ENCODE assay signal across 1 cellular context in the genomic region with DNA sequence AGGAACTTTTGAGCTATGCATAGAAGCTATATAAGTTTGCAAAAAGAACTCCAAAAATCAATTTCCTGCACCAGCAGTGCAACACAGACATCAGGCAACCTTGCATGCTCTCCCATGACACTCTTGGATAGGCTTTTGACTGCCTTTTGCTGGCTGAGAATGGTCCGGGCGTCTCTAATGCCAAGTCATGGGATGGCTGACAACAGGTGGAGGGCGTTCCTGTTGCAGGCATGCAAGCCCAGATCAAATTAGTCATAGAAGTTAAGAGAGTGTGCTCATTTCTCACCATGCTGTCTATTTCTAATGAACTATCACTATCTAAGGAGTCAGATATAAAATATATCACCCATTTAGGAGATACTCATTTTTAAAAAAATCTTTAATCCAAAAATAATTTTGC.
TF ChIP-seq lines count a peak whose summit lies in the region.

No MANE protein-coding gene starts in this region.

TF ChIP-seq in GM23338, 12 proteins besides CTCF, POLR2A, EP300 and RAD21:
- TF ChIP-seq, protein P1, sequence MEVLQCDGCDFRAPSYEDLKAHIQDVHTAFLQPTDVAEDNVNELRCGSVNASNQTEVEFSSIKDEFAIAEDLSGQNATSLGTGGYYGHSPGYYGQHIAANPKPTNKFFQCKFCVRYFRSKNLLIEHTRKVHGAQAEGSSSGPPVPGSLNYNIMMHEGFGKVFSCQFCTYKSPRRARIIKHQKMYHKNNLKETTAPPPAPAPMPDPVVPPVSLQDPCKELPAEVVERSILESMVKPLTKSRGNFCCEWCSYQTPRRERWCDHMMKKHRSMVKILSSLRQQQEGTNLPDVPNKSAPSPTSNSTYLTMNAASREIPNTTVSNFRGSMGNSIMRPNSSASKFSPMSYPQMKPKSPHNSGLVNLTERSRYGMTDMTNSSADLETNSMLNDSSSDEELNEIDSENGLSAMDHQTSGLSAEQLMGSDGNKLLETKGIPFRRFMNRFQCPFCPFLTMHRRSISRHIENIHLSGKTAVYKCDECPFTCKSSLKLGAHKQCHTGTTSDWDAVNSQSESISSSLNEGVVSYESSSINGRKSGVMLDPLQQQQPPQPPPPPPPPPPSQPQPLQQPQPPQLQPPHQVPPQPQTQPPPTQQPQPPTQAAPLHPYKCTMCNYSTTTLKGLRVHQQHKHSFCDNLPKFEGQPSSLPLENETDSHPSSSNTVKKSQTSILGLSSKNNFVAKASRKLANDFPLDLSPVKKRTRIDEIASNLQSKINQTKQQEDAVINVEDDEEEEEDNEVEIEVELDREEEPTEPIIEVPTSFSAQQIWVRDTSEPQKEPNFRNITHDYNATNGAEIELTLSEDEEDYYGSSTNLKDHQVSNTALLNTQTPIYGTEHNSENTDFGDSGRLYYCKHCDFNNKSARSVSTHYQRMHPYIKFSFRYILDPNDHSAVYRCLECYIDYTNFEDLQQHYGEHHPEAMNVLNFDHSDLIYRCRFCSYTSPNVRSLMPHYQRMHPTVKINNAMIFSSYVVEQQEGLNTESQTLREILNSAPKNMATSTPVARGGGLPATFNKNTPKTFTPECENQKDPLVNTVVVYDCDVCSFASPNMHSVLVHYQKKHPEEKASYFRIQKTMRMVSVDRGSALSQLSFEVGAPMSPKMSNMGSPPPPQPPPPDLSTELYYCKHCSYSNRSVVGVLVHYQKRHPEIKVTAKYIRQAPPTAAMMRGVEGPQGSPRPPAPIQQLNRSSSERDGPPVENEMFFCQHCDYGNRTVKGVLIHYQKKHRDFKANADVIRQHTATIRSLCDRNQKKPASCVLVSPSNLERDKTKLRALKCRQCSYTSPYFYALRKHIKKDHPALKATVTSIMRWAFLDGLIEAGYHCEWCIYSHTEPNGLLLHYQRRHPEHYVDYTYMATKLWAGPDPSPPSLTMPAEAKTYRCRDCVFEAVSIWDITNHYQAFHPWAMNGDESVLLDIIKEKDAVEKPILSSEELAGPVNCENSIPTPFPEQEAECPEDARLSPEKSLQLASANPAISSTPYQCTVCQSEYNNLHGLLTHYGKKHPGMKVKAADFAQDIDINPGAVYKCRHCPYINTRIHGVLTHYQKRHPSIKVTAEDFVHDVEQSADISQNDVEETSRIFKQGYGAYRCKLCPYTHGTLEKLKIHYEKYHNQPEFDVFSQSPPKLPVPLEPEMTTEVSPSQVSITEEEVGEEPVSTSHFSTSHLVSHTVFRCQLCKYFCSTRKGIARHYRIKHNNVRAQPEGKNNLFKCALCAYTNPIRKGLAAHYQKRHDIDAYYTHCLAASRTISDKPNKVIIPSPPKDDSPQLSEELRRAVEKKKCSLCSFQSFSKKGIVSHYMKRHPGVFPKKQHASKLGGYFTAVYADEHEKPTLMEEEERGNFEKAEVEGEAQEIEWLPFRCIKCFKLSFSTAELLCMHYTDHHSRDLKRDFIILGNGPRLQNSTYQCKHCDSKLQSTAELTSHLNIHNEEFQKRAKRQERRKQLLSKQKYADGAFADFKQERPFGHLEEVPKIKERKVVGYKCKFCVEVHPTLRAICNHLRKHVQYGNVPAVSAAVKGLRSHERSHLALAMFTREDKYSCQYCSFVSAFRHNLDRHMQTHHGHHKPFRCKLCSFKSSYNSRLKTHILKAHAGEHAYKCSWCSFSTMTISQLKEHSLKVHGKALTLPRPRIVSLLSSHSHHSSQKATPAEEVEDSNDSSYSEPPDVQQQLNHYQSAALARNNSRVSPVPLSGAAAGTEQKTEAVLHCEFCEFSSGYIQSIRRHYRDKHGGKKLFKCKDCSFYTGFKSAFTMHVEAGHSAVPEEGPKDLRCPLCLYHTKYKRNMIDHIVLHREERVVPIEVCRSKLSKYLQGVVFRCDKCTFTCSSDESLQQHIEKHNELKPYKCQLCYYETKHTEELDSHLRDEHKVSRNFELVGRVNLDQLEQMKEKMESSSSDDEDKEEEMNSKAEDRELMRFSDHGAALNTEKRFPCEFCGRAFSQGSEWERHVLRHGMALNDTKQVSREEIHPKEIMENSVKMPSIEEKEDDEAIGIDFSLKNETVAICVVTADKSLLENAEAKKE (CRISPR knock-in tag; IDR thresholded peaks at IDR 0.05), result no peak
- TF ChIP-seq ZNF114 (CRISPR knock-in tag; IDR thresholded peaks at IDR 0.05) (no peak), NANOG (IDR thresholded peaks at IDR 0.05; ENCODE audit: borderline replicate concordance) (no peak), STAT1 (IDR thresholded peaks at IDR 0.05; ENCODE audit: unreplicated experiment) (no peak), POLR2AphosphoS5 (IDR thresholded peaks at IDR 0.05; ENCODE audit: low read depth) (no peak), CREB1 (CRISPR knock-in tag; IDR thresholded peaks at IDR 0.05; ENCODE audit: low read depth) (no peak), EZH2phosphoT487 (IDR thresholded peaks at IDR 0.05; ENCODE audit: unreplicated experiment) (no peak), JUNB (IDR thresholded peaks at IDR 0.05; ENCODE audit: unreplicated experiment) (no peak), EZH2 (IDR thresholded peaks at IDR 0.05; ENCODE audit: low read depth, unreplicated experiment) (no peak), ZNF331 (CRISPR knock-in tag; IDR thresholded peaks at IDR 0.05; ENCODE audit: low read depth) (no peak)
- TF ChIP-seq, protein P2, sequence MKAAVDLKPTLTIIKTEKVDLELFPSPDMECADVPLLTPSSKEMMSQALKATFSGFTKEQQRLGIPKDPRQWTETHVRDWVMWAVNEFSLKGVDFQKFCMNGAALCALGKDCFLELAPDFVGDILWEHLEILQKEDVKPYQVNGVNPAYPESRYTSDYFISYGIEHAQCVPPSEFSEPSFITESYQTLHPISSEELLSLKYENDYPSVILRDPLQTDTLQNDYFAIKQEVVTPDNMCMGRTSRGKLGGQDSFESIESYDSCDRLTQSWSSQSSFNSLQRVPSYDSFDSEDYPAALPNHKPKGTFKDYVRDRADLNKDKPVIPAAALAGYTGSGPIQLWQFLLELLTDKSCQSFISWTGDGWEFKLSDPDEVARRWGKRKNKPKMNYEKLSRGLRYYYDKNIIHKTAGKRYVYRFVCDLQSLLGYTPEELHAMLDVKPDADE (IDR thresholded peaks at IDR 0.05), result no peak
- TF ChIP-seq, protein P3, sequence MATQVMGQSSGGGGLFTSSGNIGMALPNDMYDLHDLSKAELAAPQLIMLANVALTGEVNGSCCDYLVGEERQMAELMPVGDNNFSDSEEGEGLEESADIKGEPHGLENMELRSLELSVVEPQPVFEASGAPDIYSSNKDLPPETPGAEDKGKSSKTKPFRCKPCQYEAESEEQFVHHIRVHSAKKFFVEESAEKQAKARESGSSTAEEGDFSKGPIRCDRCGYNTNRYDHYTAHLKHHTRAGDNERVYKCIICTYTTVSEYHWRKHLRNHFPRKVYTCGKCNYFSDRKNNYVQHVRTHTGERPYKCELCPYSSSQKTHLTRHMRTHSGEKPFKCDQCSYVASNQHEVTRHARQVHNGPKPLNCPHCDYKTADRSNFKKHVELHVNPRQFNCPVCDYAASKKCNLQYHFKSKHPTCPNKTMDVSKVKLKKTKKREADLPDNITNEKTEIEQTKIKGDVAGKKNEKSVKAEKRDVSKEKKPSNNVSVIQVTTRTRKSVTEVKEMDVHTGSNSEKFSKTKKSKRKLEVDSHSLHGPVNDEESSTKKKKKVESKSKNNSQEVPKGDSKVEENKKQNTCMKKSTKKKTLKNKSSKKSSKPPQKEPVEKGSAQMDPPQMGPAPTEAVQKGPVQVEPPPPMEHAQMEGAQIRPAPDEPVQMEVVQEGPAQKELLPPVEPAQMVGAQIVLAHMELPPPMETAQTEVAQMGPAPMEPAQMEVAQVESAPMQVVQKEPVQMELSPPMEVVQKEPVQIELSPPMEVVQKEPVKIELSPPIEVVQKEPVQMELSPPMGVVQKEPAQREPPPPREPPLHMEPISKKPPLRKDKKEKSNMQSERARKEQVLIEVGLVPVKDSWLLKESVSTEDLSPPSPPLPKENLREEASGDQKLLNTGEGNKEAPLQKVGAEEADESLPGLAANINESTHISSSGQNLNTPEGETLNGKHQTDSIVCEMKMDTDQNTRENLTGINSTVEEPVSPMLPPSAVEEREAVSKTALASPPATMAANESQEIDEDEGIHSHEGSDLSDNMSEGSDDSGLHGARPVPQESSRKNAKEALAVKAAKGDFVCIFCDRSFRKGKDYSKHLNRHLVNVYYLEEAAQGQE (IDR thresholded peaks at IDR 0.05; ENCODE audit: unreplicated experiment), result no peak
